ENCODE assay signal across 12 cellular contexts in the genomic region with DNA sequence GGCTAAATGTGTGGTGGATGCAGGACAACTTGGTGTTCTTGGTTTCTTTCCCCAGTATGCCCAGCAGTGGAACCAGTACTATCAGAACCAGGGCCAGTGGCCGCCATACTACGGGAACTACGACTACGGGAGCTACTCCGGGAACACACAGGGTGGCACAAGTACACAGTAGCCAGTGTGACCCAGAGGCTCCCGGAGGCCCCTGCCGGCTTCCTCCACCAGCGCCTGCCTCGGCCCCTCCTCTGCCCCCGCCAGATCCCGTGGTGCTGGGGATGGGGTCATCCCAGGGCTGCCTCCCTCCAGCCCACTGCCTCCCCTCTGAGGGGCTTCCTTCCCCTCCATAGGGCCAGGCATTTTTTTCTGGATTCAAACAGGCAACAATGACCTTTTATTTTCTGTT. TPM values are rescaled to one million over a fixed set of nuclear protein-coding genes. Genes with fewer than 3 reads are reported as not detected.
DNase-seq lines count a peak whose midpoint lies in the region; ATAC-seq and TF ChIP-seq lines count a peak whose summit lies in the region.
"Had no signal": no experiment of that assay in that cellular context is flagged by ENCODE, and none has a peak within 500 bp of the region (broad histone marks: within the 10 kb centered on the region; RNA-seq: fewer than 3 reads in every experiment).

No MANE protein-coding gene starts in this region.

- CTCF ChIA-PET in activated CD8-positive, alpha-beta memory T cell treated with anti-CD3 and anti-CD28 coated beads, Interleukin-2, amount 10 ng/mL, durations not matched to agents 7 days and 5 days (lab: Charles Lee): interaction anchor here (1.3 to 11.7 kb wide), 4 partner anchors 8 to 50 kb away, joined by 3 to 110 read pairs (median 16); partner anchors contain the start of gene HNRNPUL1
- CTCF ChIA-PET in activated B cell treated with CpG ODN at 0.5 μM for 24 hours (lab: Charles Lee): interaction anchor here (0.6 to 5.5 kb wide), 3 partner anchors 7 to 102 kb away, joined by 3 to 45 read pairs (median 3); no protein-coding TSS in a partner anchor

- POLR2A ChIA-PET in activated B cell treated with CpG ODN at 0.5 μM for 24 hours (lab: Charles Lee): interaction anchor here (0.6 to 7.4 kb wide), 5 partner anchors 9 to 551 kb away, joined by 3 to 76 read pairs (median 4); partner anchors contain the start of gene HNRNPUL1

- H3K27me3 ChIP-seq in subcutaneous abdominal adipose tissue (ENCODE audit: control insufficient read depth in 5 of 5, insufficient read depth in 4 of 5, low read length in 5 of 5): peaks cover 0 to 2% (median 0%) of the 10 kb centered on the region in 5 donors

- TF ChIP-seq CTCF in activated B cell treated with CpG ODN at 0.5 μM for 24 hours (IDR thresholded peaks at IDR 0.05): no peak

- peaks cover 12 to 71% (median 48%) of the 10 kb centered on the region in 5 donors for H3K4me1 ChIP-seq in subcutaneous abdominal adipose tissue (ENCODE audit: control insufficient read depth in 5 of 5, insufficient read depth in 5 of 5, low read length in 5 of 5)

- H3K4me1 Mint-ChIP-seq in activated CD8-positive, alpha-beta memory T cell treated with anti-CD3 and anti-CD28 coated beads, Interleukin-2, amount 10 ng/mL, durations not matched to agents 7 days and 5 days: peaks cover 85% of the 10 kb centered on the region
- H3K4me1 Mint-ChIP-seq in activated B cell treated with CpG ODN at 0.5 μM for 24 hours (peaks cover 74% of the 10 kb centered on the region), immature natural killer cell (peaks cover 98 to 99% of the 10 kb centered on the region in 2 donors)

- no peak for DNase-seq in activated CD8-positive, alpha-beta memory T cell treated with anti-CD3 and anti-CD28 coated beads, Interleukin-2, amount 10 ng/mL, durations not matched to agents 7 days and 5 days
- DNase-seq in activated CD8-positive, alpha-beta memory T cell treated with anti-CD3 and anti-CD28 coated beads, Interleukin-2, amount 50 U/mL, for 48 hours: no peak
- DNase-seq in activated B cell treated with CpG ODN at 0.5 μM for 24 hours (no peak), immature natural killer cell (no peak), iPS-NIHi11 (ENCODE audit: low spot score) (no peak), DMS 273 treated with DMSO at 0.1 percent for 48 hours (lab: John Stamatoyannopoulos, UW) (no peak)
- no peak for DNase-seq in activated CD8-positive, alpha-beta memory T cell treated with anti-CD3 and anti-CD28 coated beads for 24 hours
- DNase-seq: activated CD4-positive, alpha-beta T cell treated with anti-CD3 and anti-CD28 coated beads, Interleukin-2, amount 50 U/mL, for 48 hours; erythroblast; NCI-H1930; nephron progenitor cell had no signal

- intact Hi-C loops in activated B cell treated with CpG ODN at 0.5 μM for 24 hours (cut with micrococcal nuclease): loop anchor here (5.0 kb wide), 1 partner anchor 266 kb away; no protein-coding TSS in a partner anchor

- H3K9ac ChIP-seq in subcutaneous abdominal adipose tissue (ENCODE audit: low read length in 5 of 5): peak overlapping the region in 1 of 5 donors; percentile 5

- peak overlapping the region; percentile 93 for H3K27ac ChIP-seq in subcutaneous abdominal adipose tissue (ENCODE audit: low read depth, low read length)

- no peaks in the 10 kb centered on the region for H3K27me3 Mint-ChIP-seq in activated CD8-positive, alpha-beta memory T cell treated with anti-CD3 and anti-CD28 coated beads, Interleukin-2, amount 10 ng/mL, durations not matched to agents 7 days and 5 days
- H3K27me3 Mint-ChIP-seq in activated B cell treated with CpG ODN at 0.5 μM for 24 hours: no peaks in the 10 kb centered on the region
- peaks cover 40 to 54% (median 52%) of the 10 kb centered on the region in 3 donors for H3K27me3 Mint-ChIP-seq in immature natural killer cell (ENCODE audit: low read depth in 3 of 3)

- H3K27ac Mint-ChIP-seq in activated CD8-positive, alpha-beta memory T cell treated with anti-CD3 and anti-CD28 coated beads, Interleukin-2, amount 10 ng/mL, durations not matched to agents 7 days and 5 days: peak overlapping the region; percentile 94
- peak overlapping the region; percentile 100 for H3K27ac Mint-ChIP-seq in activated B cell treated with CpG ODN at 0.5 μM for 24 hours
- peak overlapping the region; percentile 96 to 100 (median 100) for H3K27ac Mint-ChIP-seq in immature natural killer cell

- peaks cover 54% of the 10 kb centered on the region for H3K36me3 Mint-ChIP-seq in activated CD8-positive, alpha-beta memory T cell treated with anti-CD3 and anti-CD28 coated beads, Interleukin-2, amount 10 ng/mL, durations not matched to agents 7 days and 5 days
- H3K36me3 Mint-ChIP-seq in activated B cell treated with CpG ODN at 0.5 μM for 24 hours (ENCODE audit: low read depth): peaks cover 71% of the 10 kb centered on the region
- H3K36me3 Mint-ChIP-seq in immature natural killer cell: peaks cover 30 to 39% (median 31%) of the 10 kb centered on the region in 3 donors

- H3K4me3 Mint-ChIP-seq in activated CD8-positive, alpha-beta memory T cell treated with anti-CD3 and anti-CD28 coated beads, Interleukin-2, amount 10 ng/mL, durations not matched to agents 7 days and 5 days: peak overlapping the region; percentile 60
- no peak overlapping the region for H3K4me3 Mint-ChIP-seq in activated B cell treated with CpG ODN at 0.5 μM for 24 hours
- H3K4me3 Mint-ChIP-seq in immature natural killer cell: peak overlapping the region; percentile 91 to 98 (median 96)
- H3K4me3 Mint-ChIP-seq: nephron progenitor cell had no signal

- H3K9me3 Mint-ChIP-seq in activated CD8-positive, alpha-beta memory T cell treated with anti-CD3 and anti-CD28 coated beads, Interleukin-2, amount 10 ng/mL, durations not matched to agents 7 days and 5 days (ENCODE audit: low read depth): no peaks in the 10 kb centered on the region
- H3K9me3 Mint-ChIP-seq in activated B cell treated with CpG ODN at 0.5 μM for 24 hours (no peaks in the 10 kb centered on the region), immature natural killer cell (no peaks in the 10 kb centered on the region)
- H3K9me3 Mint-ChIP-seq: nephron progenitor cell had no signal

- H3K36me3 ChIP-seq in subcutaneous abdominal adipose tissue (ENCODE audit: control insufficient read depth in 5 of 5, insufficient read depth in 5 of 5, low read length in 5 of 5): peaks cover 6 to 59% (median 53%) of the 10 kb centered on the region in 5 donors

- no peak for ATAC-seq in activated CD8-positive, alpha-beta memory T cell treated with anti-CD3 and anti-CD28 coated beads, Interleukin-2, amount 10 ng/mL, durations not matched to agents 7 days and 5 days
- no peak for ATAC-seq in activated B cell treated with CpG ODN at 0.5 μM for 24 hours (ENCODE audit: low read depth)

- no peak overlapping the region for H3K4me3 ChIP-seq in subcutaneous abdominal adipose tissue (ENCODE audit: low read depth in 1 of 5, low read length in 5 of 5)

- no peaks in the 10 kb centered on the region for H3K9me3 ChIP-seq in subcutaneous abdominal adipose tissue (ENCODE audit: control insufficient read depth in 5 of 5, low read length in 5 of 5)

RNA-seq across cellular contexts. Expression of gene CCDC97, which starts 3.6 kb away (rescaled TPM):
- 10 to 100 TPM; 42.9 to 43.5 TPM for total RNA-seq in activated CD8-positive, alpha-beta memory T cell treated with anti-CD3 and anti-CD28 coated beads, Interleukin-2, amount 10 ng/mL, durations not matched to agents 7 days and 5 days
- total RNA-seq in activated B cell treated with CpG ODN at 0.5 μM for 24 hours: 61.7 and 65.3 TPM in 2 replicates
- 10 to 100 TPM; 14.2 to 38.2 (median 16.9) TPM for polyA plus RNA-seq in immature natural killer cell

RNA-seq across cellular contexts. Expression of gene HNRNPUL1, which starts 42.2 kb away (rescaled TPM):
- total RNA-seq in activated CD8-positive, alpha-beta memory T cell treated with anti-CD3 and anti-CD28 coated beads, Interleukin-2, amount 10 ng/mL, durations not matched to agents 7 days and 5 days: 100 to 1,000 TPM; 342 to 348 TPM
- total RNA-seq in activated B cell treated with CpG ODN at 0.5 μM for 24 hours: 235 and 244 TPM in 2 replicates
- polyA plus RNA-seq in immature natural killer cell: 100 to 1,000 TPM in 1 of 3 donors, 10 to 100 TPM in 2; 23.3 to 103 (median 48.8) TPM

RNA-seq across cellular contexts. Expression of gene TGFB1, which starts 47.3 kb away (rescaled TPM):
- 100 to 1,000 TPM; 171 to 179 TPM for total RNA-seq in activated CD8-positive, alpha-beta memory T cell treated with anti-CD3 and anti-CD28 coated beads, Interleukin-2, amount 10 ng/mL, durations not matched to agents 7 days and 5 days
- 80.7 and 88.5 TPM in 2 replicates for total RNA-seq in activated B cell treated with CpG ODN at 0.5 μM for 24 hours
- polyA plus RNA-seq in immature natural killer cell: 100 to 1,000 TPM in 1 of 3 donors, 10 to 100 TPM in 2; 51.4 to 196 (median 66.4) TPM

RNA-seq across cellular contexts. Expression of gene B9D2, which starts 57.6 kb away (rescaled TPM):
- 1 to 10 TPM; 8.2 to 9.3 TPM for total RNA-seq in activated CD8-positive, alpha-beta memory T cell treated with anti-CD3 and anti-CD28 coated beads, Interleukin-2, amount 10 ng/mL, durations not matched to agents 7 days and 5 days
- total RNA-seq in activated B cell treated with CpG ODN at 0.5 μM for 24 hours: 11.7 and 14.2 TPM in 2 replicates
- polyA plus RNA-seq in immature natural killer cell: 10 to 100 TPM in 2 of 3 donors, 1 to 10 TPM in 1; 8.9 to 14.8 (median 14.7) TPM
